In genomic region chr4:174210354-174210753, GRCh38 we compare ENCODE assay signal across 23 cellular contexts.
DNase-seq lines count a peak whose midpoint lies in the region; ATAC-seq, FAIRE-seq and TF ChIP-seq lines count a peak whose summit lies in the region.
"Had no signal": no experiment of that assay in that cellular context is flagged by ENCODE, and none has a peak within 500 bp of the region (broad histone marks: within the 10 kb centered on the region; RNA-seq: fewer than 3 reads in every experiment).

No MANE protein-coding gene starts in this region.

- RAD21 ChIA-PET in HCT116 (lab: Charles Lee; ENCODE audit: low non-redundant PET in 1 of 2, low total read pairs in 2 of 2, uncharacterized antibody in 2 of 2, unreplicated experiment in 2 of 2) = interaction anchor here in 1 of 2 experiments (1.2 kb wide), 1 partner anchor 73 kb away, joined by 3 read pairs; the partner anchor contains the start of genes CEP44 and FBXO8

- FAIRE-seq in G401.6 (lab: Jason Lieb, UNC) = peak; percentile 91
- FAIRE-seq: HTR-8/SVneo had no signal

- H3K9ac ChIP-seq in HCT116 (ENCODE audit: low read length) (no peak overlapping the region), SK-N-SH (no peak overlapping the region)

- H4K20me1 ChIP-seq in HCT116 (ENCODE audit: insufficient read depth) = no peaks in the 10 kb centered on the region
- no peaks in the 10 kb centered on the region for H4K20me1 ChIP-seq in SK-N-SH (ENCODE audit: insufficient read depth)
- no peaks in the 10 kb centered on the region for H4K20me1 ChIP-seq in hepatocyte (ENCODE audit: insufficient read depth, poor library complexity, severe bottlenecking)

- TF ChIP-seq CTCF in HCT116 (IDR thresholded peaks at IDR 0.05 in 2 of 3, conservative IDR thresholded peaks at IDR 0.05 in 1 of 3; ENCODE audit: borderline replicate concordance in 1 of 3, insufficient read depth in 1 of 3, low read depth in 2 of 3, low read length in 2 of 3) = no peak
- TF ChIP-seq CTCF in SK-N-SH (IDR thresholded peaks at IDR 0.05) = no peak
- TF ChIP-seq CTCF in hepatocyte (IDR thresholded peaks at IDR 0.05; ENCODE audit: poor library complexity) = no peak

- no peak overlapping the region for H3K27ac ChIP-seq in HCT116 (ENCODE audit: low read depth, low read length)
- peak overlapping the region in 1 of 2 experiments; percentile 76; a peak in 2 of 4 replicates for H3K27ac ChIP-seq in SK-N-SH (ENCODE audit: low read depth in 2 of 2, low read length in 1 of 2)
- peak overlapping the region; percentile 66 for H3K27ac ChIP-seq in hepatocyte
- H3K27ac ChIP-seq: coronary artery, neutrophil, Peyer's patch, spleen, stomach had no signal

- H3K9me2 ChIP-seq in HCT116 (ENCODE audit: insufficient read depth) (no peaks in the 10 kb centered on the region), SK-N-SH (no peaks in the 10 kb centered on the region), hepatocyte (replicated peaks; ENCODE audit: insufficient read depth) (no peaks in the 10 kb centered on the region)

- 97% methylated on average over 2 of the region's 2 CpGs for WGBS in SK-N-SH (ENCODE audit: low lambda C conversion rate)
- 51% methylated on average over 2 of the region's 2 CpGs for WGBS in hepatocyte (ENCODE audit: low lambda C conversion rate, missing lambda C conversion rate)

- peaks cover 7% of the 10 kb centered on the region for H3F3A ChIP-seq in SK-N-SH (replicated peaks; ENCODE audit: insufficient read depth)

- intact Hi-C loops in HCT116 (cut with micrococcal nuclease) (no loop called here), cardiac septum (cut with DNase I) (loop anchor here (5.0 to 10.0 kb wide), 2 partner anchors 53 to 476 kb away; no protein-coding TSS in a partner anchor)

- no peak for TF ChIP-seq EP300 in SK-N-SH (IDR thresholded peaks at IDR 0.05; ENCODE audit: borderline replicate concordance in 1 of 2, low read depth in 1 of 2, low read length in 1 of 2)

- DNase-seq in HCT116 (ENCODE audit: low read depth, low spot score) = no peak
- no peak for DNase-seq in SK-N-SH
- no peak for DNase-seq in hepatocyte (ENCODE audit: low spot score)
- DNase-seq in NCI-H2029 treated with DMSO at 0.1 percent for 48 hours (lab: John Stamatoyannopoulos, UW) = no peak
- no peak for DNase-seq in cardiac septum (ENCODE audit: low spot score)
- DNase-seq in islet precursor cell = no peak
- DNase-seq: activated CD4-positive, alpha-beta T cell treated with anti-CD3 and anti-CD28 coated beads for 48 hours; activated CD8-positive, alpha-beta memory T cell treated with anti-CD3 and anti-CD28 coated beads, Interleukin-2, amount 10 ng/mL, durations not matched to agents 7 days and 5 days; CD4-positive, alpha-beta memory T cell; DMS53; head of caudate nucleus; NCI-H1436; Peyer's patch; spleen; stimulated activated CD4-positive, alpha-beta T cell treated with anti-CD3 and anti-CD28 coated beads, Interleukin-4, amount 100 ng/mL, for 4 hours; stomach; trophoblast cell had no signal

- H3K27me3 ChIP-seq in HCT116 (ENCODE audit: insufficient read depth, low read length) (peaks cover 5% of the 10 kb centered on the region), SK-N-SH (ENCODE audit: insufficient read depth) (no peaks in the 10 kb centered on the region), hepatocyte (peaks cover 64% of the 10 kb centered on the region)

- H2AFZ ChIP-seq in HCT116 (ENCODE audit: low read depth, low read length, poor library complexity, severe bottlenecking) (no peak overlapping the region), SK-N-SH (ENCODE audit: low read depth) (no peak overlapping the region), hepatocyte (no peak overlapping the region)

- H3K4me1 ChIP-seq in HCT116 (ENCODE audit: control insufficient read depth in 1 of 2, insufficient read depth in 2 of 2, low read length in 2 of 2) (no peaks in the 10 kb centered on the region), SK-N-SH (ENCODE audit: control insufficient read depth in 1 of 2, insufficient read depth in 2 of 2, low read depth in 1 of 2, low read length in 1 of 2) (peaks cover 11 to 25% of the 10 kb centered on the region in 2 experiments; a peak in 3 of 4 replicates), hepatocyte (ENCODE audit: insufficient read depth) (peaks cover 8% of the 10 kb centered on the region)

- no peaks in the 10 kb centered on the region for H3K79me2 ChIP-seq in HCT116 (ENCODE audit: insufficient read depth, low read length)
- no peaks in the 10 kb centered on the region for H3K79me2 ChIP-seq in SK-N-SH (ENCODE audit: insufficient read depth)
- H3K79me2 ChIP-seq in hepatocyte = no peaks in the 10 kb centered on the region

- TF ChIP-seq POLR2A in HCT116 (IDR thresholded peaks at IDR 0.05; ENCODE audit: borderline replicate concordance, extremely low read depth, insufficient read depth, insufficient read length) = no peak

- no peaks in the 10 kb centered on the region for H3K36me3 ChIP-seq in HCT116 (ENCODE audit: control insufficient read depth in 1 of 2, insufficient read depth in 2 of 2, low read length in 2 of 2)
- H3K36me3 ChIP-seq in SK-N-SH (replicated peaks in 1 of 2; ENCODE audit: control insufficient read depth in 1 of 2, insufficient read depth in 2 of 2, low read length in 1 of 2) = no peaks in the 10 kb centered on the region
- no peaks in the 10 kb centered on the region for H3K36me3 ChIP-seq in hepatocyte (replicated peaks; ENCODE audit: insufficient read depth, low read depth)
- H3K36me3 ChIP-seq: neutrophil, Peyer's patch, spleen, stomach had no signal

- ATAC-seq in HCT116 (peak; percentile 64; the same call in 1 of the 2 replicates), HG03439 (IDR thresholded peaks at IDR 0.05; ENCODE audit: unreplicated experiment) (no peak)
- ATAC-seq: activated CD8-positive, alpha-beta memory T cell treated with anti-CD3 and anti-CD28 coated beads, Interleukin-2, amount 10 ng/mL, durations not matched to agents 7 days and 5 days; activated T-helper 17 cell treated with anti-CD3 and anti-CD28 coated beads, Interleukin-2, amount 50 U/mL, for 72 hours had no signal

- no peak overlapping the region for H3K4me3 ChIP-seq in HCT116 (replicated peaks in 1 of 2; ENCODE audit: low read depth in 1 of 2, low read length in 2 of 2)
- H3K4me3 ChIP-seq in SK-N-SH (ENCODE audit: low read depth in 2 of 2, low read length in 1 of 2) = no peak overlapping the region
- no peak overlapping the region for H3K4me3 ChIP-seq in hepatocyte
- H3K4me3 ChIP-seq: coronary artery, Peyer's patch, spleen, stomach had no signal

- H3K4me2 ChIP-seq in HCT116 (ENCODE audit: low read length) = no peak overlapping the region
- H3K4me2 ChIP-seq in SK-N-SH = no peak overlapping the region
- H3K4me2 ChIP-seq in hepatocyte = peak overlapping the region; percentile 91

- no TSS peak for BruUV-seq in HCT116 (replicated peaks; lab: Mats Ljungman, UMichigan)

- POLR2A ChIA-PET in HCT116 (lab: Charles Lee) (no interaction called here), SK-N-SH (lab: Yijun Ruan, JAX) (interaction anchor here (0.6 kb wide), 1 partner anchor 696 kb away, joined by 5 read pairs; no protein-coding TSS in a partner anchor)

- CTCF ChIA-PET in HCT116 (lab: Charles Lee) = no interaction called here
- CTCF ChIA-PET in SK-N-SH (lab: Yijun Ruan, JAX) = interaction anchor here (0.7 to 1.5 kb wide), 7 partner anchors 18 to 673 kb away, joined by 3 to 4 read pairs (median 3); no protein-coding TSS in a partner anchor

- TF ChIP-seq RAD21 in HCT116 (IDR thresholded peaks at IDR 0.05; ENCODE audit: low read depth) (no peak), SK-N-SH (IDR thresholded peaks at IDR 0.05; ENCODE audit: low read length) (peak; percentile 38)

- H3K9me3 ChIP-seq in HCT116 (ENCODE audit: control insufficient read depth in 1 of 2, insufficient read depth in 1 of 2, low read depth in 1 of 2, low read length in 2 of 2) (no peaks in the 10 kb centered on the region), SK-N-SH (no peaks in the 10 kb centered on the region), hepatocyte (ENCODE audit: low read depth) (no peaks in the 10 kb centered on the region)
- H3K9me3 ChIP-seq: neutrophil, Peyer's patch, spleen, stomach had no signal

TF ChIP-seq in HCT116, 20 proteins besides CTCF, POLR2A, EP300 and RAD21 (continues in another document):
- TF ChIP-seq YY1 (IDR thresholded peaks at IDR 0.05; ENCODE audit: extremely low read depth, insufficient replicate concordance, low read depth, low read length) (no peak), ZBTB33 (IDR thresholded peaks at IDR 0.05; ENCODE audit: extremely low read depth, insufficient replicate concordance, low read length) (no peak), CBX3 (IDR thresholded peaks at IDR 0.05; ENCODE audit: low read depth) (no peak)

TF ChIP-seq in SK-N-SH, 30 proteins besides CTCF, POLR2A, EP300 and RAD21:
- no peak for TF ChIP-seq GABPA (IDR thresholded peaks at IDR 0.05; ENCODE audit: low read depth)
- TF ChIP-seq MEF2A (IDR thresholded peaks at IDR 0.05; ENCODE audit: borderline replicate concordance, low read depth) = no peak
- TF ChIP-seq NFIC (IDR thresholded peaks at IDR 0.05; ENCODE audit: borderline replicate concordance) = no peak
- TF ChIP-seq TAF1 (IDR thresholded peaks at IDR 0.05; ENCODE audit: borderline replicate concordance, low read depth, low read length) = no peak
- TF ChIP-seq RCOR1 (IDR thresholded peaks at IDR 0.05; ENCODE audit: low read length) = no peak
TF ChIP-seq in SK-N-SH: peak in this region for 0.
